ENCODE assay signal across 27 cellular contexts in genomic region chr1:221072214-221072613, GRCh38.
"Had no signal": no experiment of that assay in that cellular context is flagged by ENCODE, and none has a peak within 500 bp of the region (broad histone marks: within the 10 kb centered on the region; RNA-seq: fewer than 3 reads in every experiment).

No MANE protein-coding gene starts in this region.

- H3K27ac ChIP-seq: brain microvascular endothelial cell, cardiac muscle cell, RWPE1 had no signal

- H3K4me3 Mint-ChIP-seq: activated CD4-positive, alpha-beta T cell treated with anti-CD3 and anti-CD28 coated beads, Interleukin-2, amount 10 ng/mL, durations not matched to agents 24 days and 14 days; activated naive CD4-positive, alpha-beta T cell treated with anti-CD3 and anti-CD28 coated beads, Interleukin-2, amount 10 ng/mL, durations not matched to agents 7 days and 5 days; activated naive CD8-positive, alpha-beta T cell treated with anti-CD3 and anti-CD28 coated beads for 36 hours; activated T-helper 17 cell treated with anti-CD3 and anti-CD28 coated beads, Interleukin-2, amount 50 U/mL, for 72 hours; T-helper 17 cell; WTC11 had no signal

- H3K9me3 Mint-ChIP-seq: activated naive CD4-positive, alpha-beta T cell treated with anti-CD3 and anti-CD28 coated beads, Interleukin-2, amount 10 ng/mL, durations not matched to agents 7 days and 5 days; activated naive CD8-positive, alpha-beta T cell treated with anti-CD3 and anti-CD28 coated beads for 36 hours; activated T-helper 17 cell treated with anti-CD3 and anti-CD28 coated beads, Interleukin-2, amount 50 U/mL, for 72 hours had no signal

- H3K4me1 Mint-ChIP-seq: activated naive CD4-positive, alpha-beta T cell treated with anti-CD3 and anti-CD28 coated beads, Interleukin-2, amount 10 ng/mL, durations not matched to agents 7 days and 5 days; activated T-helper 17 cell treated with anti-CD3 and anti-CD28 coated beads, Interleukin-2, amount 50 U/mL, for 72 hours; T-helper 17 cell; WTC11 had no signal

- H3K27ac Mint-ChIP-seq: activated CD4-positive, alpha-beta T cell treated with anti-CD3 and anti-CD28 coated beads, Interleukin-2, amount 10 ng/mL, durations not matched to agents 24 days and 14 days; activated naive CD4-positive, alpha-beta T cell treated with anti-CD3 and anti-CD28 coated beads, Interleukin-2, amount 10 ng/mL, durations not matched to agents 7 days and 5 days; activated naive CD8-positive, alpha-beta T cell treated with anti-CD3 and anti-CD28 coated beads for 36 hours; activated T-helper 17 cell treated with anti-CD3 and anti-CD28 coated beads, Interleukin-2, amount 50 U/mL, for 72 hours; T-helper 17 cell; WTC11 had no signal

- H3K27me3 Mint-ChIP-seq: activated CD4-positive, alpha-beta T cell treated with anti-CD3 and anti-CD28 coated beads, Interleukin-2, amount 10 ng/mL, durations not matched to agents 24 days and 14 days; activated naive CD4-positive, alpha-beta T cell treated with anti-CD3 and anti-CD28 coated beads, Interleukin-2, amount 10 ng/mL, durations not matched to agents 7 days and 5 days had no signal

- H3K27me3 ChIP-seq: brain microvascular endothelial cell, cardiac muscle cell, Peyer's patch had no signal

- H3K9me3 ChIP-seq: Peyer's patch had no signal

- DNase-seq: activated CD4-positive, alpha-beta T cell treated with anti-CD3 and anti-CD28 coated beads for 1 hour; activated CD4-positive, alpha-beta T cell treated with anti-CD3 and anti-CD28 coated beads, Interleukin-2, amount 10 ng/mL, durations not matched to agents 24 days and 14 days; activated CD4-positive, alpha-beta T cell treated with anti-CD3 and anti-CD28 coated beads, Interleukin-2, amount 50 U/mL, for 48 hours; activated CD8-positive, alpha-beta memory T cell treated with anti-CD3 and anti-CD28 coated beads for 24 hours; activated gamma-delta T cell treated with Interleukin-2 at 50 U/mL for 16 hours; activated naive CD4-positive, alpha-beta T cell treated with anti-CD3 and anti-CD28 coated beads, Interleukin-2, amount 10 ng/mL, durations not matched to agents 7 days and 5 days; activated naive CD8-positive, alpha-beta T cell treated with anti-CD3 and anti-CD28 coated beads for 36 hours; activated T-cell treated with anti-CD3 and anti-CD28 coated beads, Interleukin-2, amount 50 U/mL, for 48 hours; brain microvascular endothelial cell; cerebellar nuclear complex; MV-4-11; NCI-H1092 treated with DMSO at 0.1 percent for 48 hours; NCI-H1417 treated with DMSO at 0.1 percent for 48 hours; NCI-H1694; NCI-H2029 treated with DMSO at 0.1 percent for 48 hours; NCI-H345; NCI-H510A; NCI-H69; NK-92 treated with Interleukin-12 subunit alpha and Interleukin-12 subunit beta, amount 100 ng/mL, for 24 hours; Peyer's patch; SHP77 treated with DMSO at 0.1 percent for 48 hours; T-helper 17 cell; T-helper 9 cell had no signal

- ATAC-seq: activated T-helper 17 cell treated with anti-CD3 and anti-CD28 coated beads, Interleukin-2, amount 50 U/mL, for 72 hours; T-helper 17 cell; WTC11 had no signal

- H3K36me3 ChIP-seq: brain microvascular endothelial cell, cardiac muscle cell, Peyer's patch had no signal

- H3K4me3 ChIP-seq: cardiac muscle cell, Peyer's patch had no signal
